22 cellular contexts compared by ENCODE assay signal in the genomic region with DNA sequence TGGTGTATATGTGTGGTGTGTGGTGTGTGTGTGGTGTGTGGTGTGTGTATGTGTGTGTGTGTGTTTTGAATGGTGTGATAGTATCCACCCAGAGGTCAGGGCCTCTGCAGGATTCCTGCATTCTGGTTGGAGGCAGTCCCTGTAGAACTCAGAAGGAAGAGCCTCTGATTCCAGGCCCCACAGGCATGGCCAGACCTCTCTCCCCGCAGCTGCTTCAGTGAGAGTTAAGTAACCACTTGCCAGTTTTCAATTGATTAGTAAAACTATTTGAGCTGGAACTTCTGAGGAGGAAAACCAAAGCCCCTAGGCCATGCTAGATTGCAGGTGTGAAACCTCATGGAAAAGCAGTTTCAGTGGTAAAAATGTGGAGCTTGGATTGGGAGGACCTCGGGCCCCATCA. TPM values are rescaled to one million over a fixed set of nuclear protein-coding genes. Genes with fewer than 3 reads are reported as not detected.
"Had no signal": no experiment of that assay in that cellular context is flagged by ENCODE, and none has a peak within 500 bp of the region (broad histone marks: within the 10 kb centered on the region; RNA-seq: fewer than 3 reads in every experiment).

No MANE protein-coding gene starts in this region.

- H3K4me1 ChIP-seq: psoas muscle had no signal

- H3K36me3 ChIP-seq: cardiac muscle cell, suprapubic skin, upper lobe of left lung, WERI-Rb-1 had no signal

- H3K9me3 ChIP-seq: psoas muscle, suprapubic skin, upper lobe of left lung had no signal

- H3K27ac ChIP-seq: cardiac muscle cell, psoas muscle, suprapubic skin, upper lobe of left lung, WERI-Rb-1 had no signal

- DNase-seq: activated CD4-positive, alpha-beta T cell treated with anti-CD3 and anti-CD28 coated beads for 36 hours; activated CD4-positive, alpha-beta T cell treated with anti-CD3 and anti-CD28 coated beads, Interleukin-2, amount 50 U/mL, for 48 hours; activated CD8-positive, alpha-beta memory T cell treated with anti-CD3 and anti-CD28 coated beads, Interleukin-2, amount 10 ng/mL, durations not matched to agents 7 days and 5 days; activated naive CD4-positive, alpha-beta T cell; activated naive CD8-positive, alpha-beta T cell treated with anti-CD3 and anti-CD28 coated beads for 36 hours; amniotic stem cell; erythroblast; foreskin melanocyte; hypothalamus; psoas muscle; right cardiac atrium; stimulated activated CD4-positive, alpha-beta T cell treated with anti-CD3 and anti-CD28 coated beads, Interleukin-2, amount 100 ng/mL, for 48 hours; stimulated activated naive CD8-positive, alpha-beta T cell treated with anti-CD3 and anti-CD28 coated beads, Interleukin-15, amount 100 ng/mL, for 72 hours; upper lobe of left lung; WERI-Rb-1 had no signal

- H3K4me3 ChIP-seq: cardiac muscle cell, psoas muscle, suprapubic skin, upper lobe of left lung had no signal

- ATAC-seq: activated CD4-positive, alpha-beta T cell treated with anti-CD3 and anti-CD28 coated beads for 36 hours; activated CD8-positive, alpha-beta memory T cell treated with anti-CD3 and anti-CD28 coated beads, Interleukin-2, amount 10 ng/mL, durations not matched to agents 7 days and 5 days; psoas muscle; right cardiac atrium; stimulated activated naive CD8-positive, alpha-beta T cell treated with anti-CD3 and anti-CD28 coated beads, Interleukin-15, amount 100 ng/mL, for 72 hours had no signal

RNA-seq across cellular contexts. Expression of gene ATP12A, which starts 2.1 kb away (rescaled TPM):
- total RNA-seq: cardiac muscle cell, dermis microvascular lymphatic vessel endothelial cell, lung microvascular endothelial cell, myocyte, osteocyte, psoas muscle, right cardiac atrium, skeletal muscle tissue had no signal
